Comparison of ENCODE assay signal across 3 cellular contexts in the genomic region with DNA sequence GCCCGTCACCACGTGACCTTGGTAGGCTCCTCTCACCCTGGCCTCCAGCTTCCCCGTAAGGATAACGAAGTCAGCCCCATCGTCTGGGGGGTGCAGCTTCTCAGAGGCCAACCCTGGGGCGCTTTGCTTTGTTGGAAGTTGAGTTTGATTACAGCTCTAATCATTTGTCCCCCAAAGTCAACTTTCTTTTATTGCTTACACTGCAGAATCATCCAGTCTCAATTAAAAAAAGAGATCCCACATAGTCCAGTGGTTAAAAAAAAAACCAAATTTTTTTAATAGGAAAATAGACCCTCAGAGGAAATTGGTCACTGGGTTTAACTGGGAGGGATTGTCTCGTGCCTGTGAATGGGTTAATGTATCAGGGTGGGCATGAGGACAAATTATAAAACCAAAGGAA.
A peak's percentile ranks its signal among the peaks of the same experiment; 100 is the strongest.
TF ChIP-seq lines count a peak whose summit lies in the region.

No MANE protein-coding gene starts in this region.

TF ChIP-seq in SK-N-SH, 30 proteins besides CTCF, POLR2A, EP300 and RAD21:
- TF ChIP-seq TEAD4 (IDR thresholded peaks at IDR 0.05; ENCODE audit: borderline replicate concordance, insufficient read depth) = no peak
- no peak for TF ChIP-seq RFX5 (IDR thresholded peaks at IDR 0.05; ENCODE audit: low read length)

TF ChIP-seq in SK-N-SH treated with all-trans-retinoic acid at 6 μM for 48 hours, 23 proteins besides CTCF, POLR2A, EP300 and RAD21:
- TF ChIP-seq, protein P1, sequence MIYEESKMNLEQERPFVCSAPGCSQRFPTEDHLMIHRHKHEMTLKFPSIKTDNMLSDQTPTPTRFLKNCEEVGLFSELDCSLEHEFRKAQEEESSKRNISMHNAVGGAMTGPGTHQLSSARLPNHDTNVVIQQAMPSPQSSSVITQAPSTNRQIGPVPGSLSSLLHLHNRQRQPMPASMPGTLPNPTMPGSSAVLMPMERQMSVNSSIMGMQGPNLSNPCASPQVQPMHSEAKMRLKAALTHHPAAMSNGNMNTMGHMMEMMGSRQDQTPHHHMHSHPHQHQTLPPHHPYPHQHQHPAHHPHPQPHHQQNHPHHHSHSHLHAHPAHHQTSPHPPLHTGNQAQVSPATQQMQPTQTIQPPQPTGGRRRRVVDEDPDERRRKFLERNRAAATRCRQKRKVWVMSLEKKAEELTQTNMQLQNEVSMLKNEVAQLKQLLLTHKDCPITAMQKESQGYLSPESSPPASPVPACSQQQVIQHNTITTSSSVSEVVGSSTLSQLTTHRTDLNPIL (CRISPR knock-in tag; IDR thresholded peaks at IDR 0.05; ENCODE audit: low read depth) = no peak
- TF ChIP-seq BACH2 (CRISPR knock-in tag; IDR thresholded peaks at IDR 0.05; ENCODE audit: borderline replicate concordance) (no peak), OSR1 (CRISPR knock-in tag; IDR thresholded peaks at IDR 0.05) (no peak), SNAI2 (CRISPR knock-in tag; IDR thresholded peaks at IDR 0.05) (no peak), RARB (CRISPR knock-in tag; IDR thresholded peaks at IDR 0.05) (no peak), GLIS3 (CRISPR knock-in tag; IDR thresholded peaks at IDR 0.05) (no peak)

TF ChIP-seq in HepG2, 621 proteins besides CTCF, POLR2A, EP300 and RAD21:
- TF ChIP-seq, protein P2, sequence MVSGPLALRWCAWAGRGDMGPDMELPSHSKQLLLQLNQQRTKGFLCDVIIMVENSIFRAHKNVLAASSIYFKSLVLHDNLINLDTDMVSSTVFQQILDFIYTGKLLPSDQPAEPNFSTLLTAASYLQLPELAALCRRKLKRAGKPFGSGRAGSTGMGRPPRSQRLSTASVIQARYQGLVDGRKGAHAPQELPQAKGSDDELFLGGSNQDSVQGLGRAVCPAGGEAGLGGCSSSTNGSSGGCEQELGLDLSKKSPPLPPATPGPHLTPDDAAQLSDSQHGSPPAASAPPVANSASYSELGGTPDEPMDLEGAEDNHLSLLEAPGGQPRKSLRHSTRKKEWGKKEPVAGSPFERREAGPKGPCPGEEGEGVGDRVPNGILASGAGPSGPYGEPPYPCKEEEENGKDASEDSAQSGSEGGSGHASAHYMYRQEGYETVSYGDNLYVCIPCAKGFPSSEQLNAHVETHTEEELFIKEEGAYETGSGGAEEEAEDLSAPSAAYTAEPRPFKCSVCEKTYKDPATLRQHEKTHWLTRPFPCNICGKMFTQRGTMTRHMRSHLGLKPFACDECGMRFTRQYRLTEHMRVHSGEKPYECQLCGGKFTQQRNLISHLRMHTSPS (CRISPR knock-in tag; IDR thresholded peaks at IDR 0.05; ENCODE audit: low read depth) = no peak
- TF ChIP-seq HMGA1 (CRISPR knock-in tag; conservative IDR thresholded peaks at IDR 0.05) = no peak
- TF ChIP-seq BCL6 (CRISPR knock-in tag; IDR thresholded peaks at IDR 0.05) = no peak
- TF ChIP-seq, protein P3, sequence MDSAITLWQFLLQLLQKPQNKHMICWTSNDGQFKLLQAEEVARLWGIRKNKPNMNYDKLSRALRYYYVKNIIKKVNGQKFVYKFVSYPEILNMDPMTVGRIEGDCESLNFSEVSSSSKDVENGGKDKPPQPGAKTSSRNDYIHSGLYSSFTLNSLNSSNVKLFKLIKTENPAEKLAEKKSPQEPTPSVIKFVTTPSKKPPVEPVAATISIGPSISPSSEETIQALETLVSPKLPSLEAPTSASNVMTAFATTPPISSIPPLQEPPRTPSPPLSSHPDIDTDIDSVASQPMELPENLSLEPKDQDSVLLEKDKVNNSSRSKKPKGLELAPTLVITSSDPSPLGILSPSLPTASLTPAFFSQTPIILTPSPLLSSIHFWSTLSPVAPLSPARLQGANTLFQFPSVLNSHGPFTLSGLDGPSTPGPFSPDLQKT (CRISPR knock-in tag; IDR thresholded peaks at IDR 0.05; ENCODE audit: borderline replicate concordance) = no peak
- TF ChIP-seq MAFK (conservative IDR thresholded peaks at IDR 0.05 in 1 of 2, IDR thresholded peaks at IDR 0.05 in 1 of 2; ENCODE audit: low read length in 2 of 2) = peak; percentile 76 to 89
- TF ChIP-seq MAFF (IDR thresholded peaks at IDR 0.05; ENCODE audit: low read depth, low read length) = peak; percentile 74
- no peak for TF ChIP-seq RFXAP (CRISPR knock-in tag; IDR thresholded peaks at IDR 0.05; ENCODE audit: borderline replicate concordance)
